Comparison of ENCODE assay signal across 30 cellular contexts in the genomic region with DNA sequence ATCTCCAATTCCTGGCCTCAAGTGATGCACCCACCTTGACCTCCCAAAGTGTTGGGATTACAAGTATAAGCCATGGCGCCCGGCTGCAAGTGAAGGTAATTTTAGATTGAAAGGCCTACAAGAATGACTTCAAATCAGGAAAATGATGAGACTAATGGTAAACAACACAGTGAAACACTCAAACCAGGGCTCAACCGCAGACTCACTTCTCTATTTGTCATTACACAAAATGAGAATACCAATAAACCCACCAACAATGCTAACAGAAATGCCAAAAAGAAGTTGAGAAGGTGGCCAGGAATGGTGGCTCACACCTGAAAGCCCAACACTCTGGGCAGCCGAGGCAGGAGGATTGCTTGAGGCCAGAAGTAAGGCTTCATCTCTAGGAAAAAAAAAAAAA.
"Had no signal": no experiment of that assay in that cellular context is flagged by ENCODE, and none has a peak within 500 bp of the region (broad histone marks: within the 10 kb centered on the region; RNA-seq: fewer than 3 reads in every experiment).

No MANE protein-coding gene starts in this region.

- H2AFZ ChIP-seq: hepatocyte had no signal

- H3K27ac Mint-ChIP-seq: activated CD4-positive, alpha-beta memory T cell treated with anti-CD3 and anti-CD28 coated beads, Interleukin-2, amount 10 ng/mL, durations not matched to agents 7 days and 5 days; activated naive CD4-positive, alpha-beta T cell treated with anti-CD3 and anti-CD28 coated beads, Interleukin-2, amount 50 U/mL, for 24 hours; activated naive CD8-positive, alpha-beta T cell treated with anti-CD3 and anti-CD28 coated beads, Interleukin-2, amount 10 ng/mL, durations not matched to agents 7 days and 5 days; activated T-cell treated with anti-CD3 and anti-CD28 coated beads, Interleukin-2, amount 50 U/mL, for 24 hours; activated T-cell treated with anti-CD3 and anti-CD28 coated beads, Interleukin-2, amount 50 U/mL, for 72 hours; dendritic cell treated with granulocyte-macrophage colony-stimulating factor and Interleukin-4, amounts not matched to agents 40 ng/mL and 50 ng/mL, for 4 days had no signal

- H3K27me3 Mint-ChIP-seq: activated CD4-positive, alpha-beta memory T cell treated with anti-CD3 and anti-CD28 coated beads, Interleukin-2, amount 10 ng/mL, durations not matched to agents 7 days and 5 days; activated CD4-positive, alpha-beta T cell treated with anti-CD3 and anti-CD28 coated beads, Interleukin-2, amount 10 ng/mL, durations not matched to agents 7 days and 5 days; activated naive CD4-positive, alpha-beta T cell treated with anti-CD3 and anti-CD28 coated beads, Interleukin-2, amount 50 U/mL, for 24 hours; activated naive CD8-positive, alpha-beta T cell treated with anti-CD3 and anti-CD28 coated beads, Interleukin-2, amount 10 ng/mL, durations not matched to agents 7 days and 5 days; activated T-cell treated with anti-CD3 and anti-CD28 coated beads, Interleukin-2, amount 50 U/mL, for 24 hours; central memory CD8-positive, alpha-beta T cell; dendritic cell treated with granulocyte-macrophage colony-stimulating factor and Interleukin-4, amounts not matched to agents 40 ng/mL and 50 ng/mL, for 4 days had no signal

- H3K9me3 ChIP-seq: esophagus squamous epithelium, gastroesophageal sphincter, heart right ventricle had no signal

- FAIRE-seq: astrocyte, bronchial epithelial cell had no signal

- ATAC-seq: activated T-cell treated with anti-CD3 and anti-CD28 coated beads, Interleukin-2, amount 50 U/mL, for 72 hours; gastroesophageal sphincter; heart right ventricle had no signal

- H3K27me3 ChIP-seq: brain microvascular endothelial cell, dorsolateral prefrontal cortex, esophagus squamous epithelium, gastroesophageal sphincter, heart right ventricle, hepatocyte had no signal

- H3K4me1 ChIP-seq: esophagus squamous epithelium, gastroesophageal sphincter had no signal

- H3K27ac ChIP-seq: brain microvascular endothelial cell, coronary artery, dorsolateral prefrontal cortex, epithelial cell of prostate, esophagus squamous epithelium, gastroesophageal sphincter, heart right ventricle, hepatocyte had no signal

- DNase-seq: activated CD4-positive, alpha-beta memory T cell treated with anti-CD3 and anti-CD28 coated beads, Interleukin-2, amount 10 ng/mL, durations not matched to agents 7 days and 5 days; activated CD4-positive, alpha-beta T cell treated with anti-CD3 and anti-CD28 coated beads for 1 hour; activated CD4-positive, alpha-beta T cell treated with anti-CD3 and anti-CD28 coated beads for 4 hours; activated CD4-positive, alpha-beta T cell treated with anti-CD3 and anti-CD28 coated beads, Interleukin-2, amount 10 ng/mL, durations not matched to agents 7 days and 5 days; activated CD4-positive, alpha-beta T cell treated with anti-CD3 and anti-CD28 coated beads, Interleukin-2, amount 50 U/mL, for 4 hours; activated CD4-positive, CD25-positive, alpha-beta regulatory T cell; activated CD8-positive, alpha-beta memory T cell treated with anti-CD3 and anti-CD28 coated beads, Interleukin-2, amount 50 U/mL, for 48 hours; activated gamma-delta T cell; activated naive CD4-positive, alpha-beta T cell treated with Interleukin-2 at 50 U/mL for 16 hours; activated naive CD8-positive, alpha-beta T cell treated with anti-CD3 and anti-CD28 coated beads, Interleukin-2, amount 10 ng/mL, durations not matched to agents 7 days and 5 days; activated T-cell treated with anti-CD3 and anti-CD28 coated beads for 4 hours; activated T-cell treated with anti-CD3 and anti-CD28 coated beads, Interleukin-2, amount 50 U/mL, for 24 hours; activated T-cell treated with anti-CD3 and anti-CD28 coated beads, Interleukin-2, amount 50 U/mL, for 72 hours; amniotic stem cell; anterior cingulate cortex; brain microvascular endothelial cell; dorsolateral prefrontal cortex; effector memory CD4-positive, alpha-beta T cell; esophagus squamous epithelium; foreskin melanocyte; heart right ventricle had no signal

- H3K4me1 Mint-ChIP-seq: activated CD4-positive, alpha-beta T cell treated with anti-CD3 and anti-CD28 coated beads, Interleukin-2, amount 10 ng/mL, durations not matched to agents 7 days and 5 days; activated naive CD4-positive, alpha-beta T cell treated with anti-CD3 and anti-CD28 coated beads, Interleukin-2, amount 50 U/mL, for 24 hours; central memory CD8-positive, alpha-beta T cell had no signal

- H3K4me3 Mint-ChIP-seq: activated CD4-positive, alpha-beta memory T cell treated with anti-CD3 and anti-CD28 coated beads, Interleukin-2, amount 10 ng/mL, durations not matched to agents 7 days and 5 days; activated CD4-positive, alpha-beta T cell treated with anti-CD3 and anti-CD28 coated beads, Interleukin-2, amount 10 ng/mL, durations not matched to agents 7 days and 5 days; activated naive CD4-positive, alpha-beta T cell treated with anti-CD3 and anti-CD28 coated beads, Interleukin-2, amount 50 U/mL, for 24 hours; activated naive CD8-positive, alpha-beta T cell treated with anti-CD3 and anti-CD28 coated beads, Interleukin-2, amount 10 ng/mL, durations not matched to agents 7 days and 5 days; activated T-cell treated with anti-CD3 and anti-CD28 coated beads, Interleukin-2, amount 50 U/mL, for 24 hours; activated T-cell treated with anti-CD3 and anti-CD28 coated beads, Interleukin-2, amount 50 U/mL, for 72 hours; central memory CD8-positive, alpha-beta T cell; dendritic cell treated with granulocyte-macrophage colony-stimulating factor and Interleukin-4, amounts not matched to agents 40 ng/mL and 50 ng/mL, for 4 days had no signal

- H3K9me3 Mint-ChIP-seq: activated CD4-positive, alpha-beta memory T cell treated with anti-CD3 and anti-CD28 coated beads, Interleukin-2, amount 10 ng/mL, durations not matched to agents 7 days and 5 days; activated CD4-positive, alpha-beta T cell treated with anti-CD3 and anti-CD28 coated beads, Interleukin-2, amount 10 ng/mL, durations not matched to agents 7 days and 5 days; activated naive CD4-positive, alpha-beta T cell treated with anti-CD3 and anti-CD28 coated beads, Interleukin-2, amount 50 U/mL, for 24 hours; activated naive CD8-positive, alpha-beta T cell treated with anti-CD3 and anti-CD28 coated beads, Interleukin-2, amount 10 ng/mL, durations not matched to agents 7 days and 5 days; activated T-cell treated with anti-CD3 and anti-CD28 coated beads, Interleukin-2, amount 50 U/mL, for 24 hours; activated T-cell treated with anti-CD3 and anti-CD28 coated beads, Interleukin-2, amount 50 U/mL, for 72 hours; central memory CD8-positive, alpha-beta T cell; dendritic cell treated with granulocyte-macrophage colony-stimulating factor and Interleukin-4, amounts not matched to agents 40 ng/mL and 50 ng/mL, for 4 days had no signal

- H3K4me2 ChIP-seq: hepatocyte had no signal

- H3K4me3 ChIP-seq: coronary artery, dorsolateral prefrontal cortex, esophagus squamous epithelium, gastroesophageal sphincter, heart right ventricle, hepatocyte had no signal
